1 cellular context compared by ENCODE assay signal in the genomic region with DNA sequence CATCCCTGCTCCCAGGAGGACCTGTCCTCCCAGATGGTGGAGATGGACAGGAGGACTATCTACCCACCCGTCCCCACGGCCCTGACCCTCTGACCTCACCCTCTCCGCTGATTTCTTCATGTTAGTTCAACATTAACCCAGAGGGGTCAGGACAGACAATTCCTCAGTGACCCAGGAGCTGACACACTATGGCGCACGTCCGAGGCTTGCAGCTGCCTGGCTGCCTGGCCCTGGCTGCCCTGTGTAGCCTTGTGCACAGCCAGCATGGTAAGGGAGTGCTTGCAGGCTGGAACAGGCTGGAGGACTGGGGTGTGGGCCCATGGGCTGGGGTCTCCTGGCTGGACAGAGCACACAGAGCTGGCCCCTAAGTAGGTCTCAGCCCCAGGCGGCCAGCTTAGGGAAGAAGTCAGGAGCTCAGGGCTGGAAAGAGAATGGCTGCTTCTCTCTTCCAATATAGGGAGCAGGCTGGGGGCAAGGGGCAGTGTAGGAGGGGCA.
TF ChIP-seq lines count a peak whose summit lies in the region.

A gene (plus strand): TSS at position 166 of the 495 bp plus-strand sequence. CDS start 23 bp downstream, at position 189.

TF ChIP-seq in HepG2, 621 proteins besides CTCF, POLR2A, EP300 and RAD21 (continued from another document and continues in another):
- TF ChIP-seq, protein P1, sequence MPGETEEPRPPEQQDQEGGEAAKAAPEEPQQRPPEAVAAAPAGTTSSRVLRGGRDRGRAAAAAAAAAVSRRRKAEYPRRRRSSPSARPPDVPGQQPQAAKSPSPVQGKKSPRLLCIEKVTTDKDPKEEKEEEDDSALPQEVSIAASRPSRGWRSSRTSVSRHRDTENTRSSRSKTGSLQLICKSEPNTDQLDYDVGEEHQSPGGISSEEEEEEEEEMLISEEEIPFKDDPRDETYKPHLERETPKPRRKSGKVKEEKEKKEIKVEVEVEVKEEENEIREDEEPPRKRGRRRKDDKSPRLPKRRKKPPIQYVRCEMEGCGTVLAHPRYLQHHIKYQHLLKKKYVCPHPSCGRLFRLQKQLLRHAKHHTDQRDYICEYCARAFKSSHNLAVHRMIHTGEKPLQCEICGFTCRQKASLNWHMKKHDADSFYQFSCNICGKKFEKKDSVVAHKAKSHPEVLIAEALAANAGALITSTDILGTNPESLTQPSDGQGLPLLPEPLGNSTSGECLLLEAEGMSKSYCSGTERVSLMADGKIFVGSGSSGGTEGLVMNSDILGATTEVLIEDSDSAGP (CRISPR knock-in tag; IDR thresholded peaks at IDR 0.05; ENCODE audit: borderline replicate concordance), result no peak
- TF ChIP-seq NFYC (CRISPR knock-in tag; IDR thresholded peaks at IDR 0.05) (peak; percentile 33; the same call in 1 of the 2 replicates), ZKSCAN5 (CRISPR knock-in tag; IDR thresholded peaks at IDR 0.05) (peak; percentile 66), ZNF496 (CRISPR knock-in tag; IDR thresholded peaks at IDR 0.05; ENCODE audit: insufficient replicate concordance) (no peak), SIX4 (CRISPR knock-in tag; IDR thresholded peaks at IDR 0.05) (peak; percentile 70), NR2F2 (IDR thresholded peaks at IDR 0.05; ENCODE audit: borderline replicate concordance, low read depth) (peak; percentile 98), ASH2L (IDR thresholded peaks at IDR 0.05; ENCODE audit: insufficient read length, low read depth, low read length) (peak; percentile 11), PHB2 (IDR thresholded peaks at IDR 0.05; ENCODE audit: partially characterized antibody) (no peak), ZNF709 (CRISPR knock-in tag; IDR thresholded peaks at IDR 0.05) (no peak; the same call in 1 of the 2 replicates), HOXA9 (CRISPR knock-in tag; IDR thresholded peaks at IDR 0.05; ENCODE audit: borderline replicate concordance) (no peak), FOSL1 (CRISPR knock-in tag; IDR thresholded peaks at IDR 0.05; ENCODE audit: borderline replicate concordance) (no peak), NFRKB (IDR thresholded peaks at IDR 0.05) (no peak), NFE2L2 (IDR thresholded peaks at IDR 0.05; ENCODE audit: low read length) (no peak), AGO1 (IDR thresholded peaks at IDR 0.05; ENCODE audit: low read depth, low read length, poor library complexity, severe bottlenecking) (no peak), ISX (CRISPR knock-in tag; conservative IDR thresholded peaks at IDR 0.05) (no peak; the same call in 1 of the 2 replicates), ZNF644 (CRISPR knock-in tag; IDR thresholded peaks at IDR 0.05; ENCODE audit: low read depth) (0 out of 2 replicates have a peak, but pooled peaks have one; percentile 51), ZNF296 (CRISPR knock-in tag; conservative IDR thresholded peaks at IDR 0.05) (peak; percentile 84; the same call in 1 of the 2 replicates), RXRA (CRISPR knock-in tag; IDR thresholded peaks at IDR 0.05) (peak; percentile 95), ZNF703 (CRISPR knock-in tag; IDR thresholded peaks at IDR 0.05; ENCODE audit: borderline replicate concordance) (no peak), ZNF614 (CRISPR knock-in tag; IDR thresholded peaks at IDR 0.05; ENCODE audit: borderline replicate concordance) (peak; percentile 84; the same call in 1 of the 2 replicates), MAF1 (CRISPR knock-in tag; IDR thresholded peaks at IDR 0.05; ENCODE audit: borderline replicate concordance) (peak; percentile 32; the same call in 1 of the 2 replicates), SAP130 (CRISPR knock-in tag; IDR thresholded peaks at IDR 0.05; ENCODE audit: low read depth) (peak; percentile 95), ARNT2 (CRISPR knock-in tag; IDR thresholded peaks at IDR 0.05; ENCODE audit: low read depth) (no peak; the same call in 1 of the 2 replicates), ZBTB3 (CRISPR knock-in tag; IDR thresholded peaks at IDR 0.05; ENCODE audit: borderline replicate concordance, low read depth) (no peak), ZNF329 (CRISPR knock-in tag; IDR thresholded peaks at IDR 0.05; ENCODE audit: low read depth) (no peak), ATF1 (CRISPR knock-in tag; IDR thresholded peaks at IDR 0.05) (no peak), NBN (conservative IDR thresholded peaks at IDR 0.05) (no peak), ELF4 (CRISPR knock-in tag; IDR thresholded peaks at IDR 0.05; ENCODE audit: borderline replicate concordance) (no peak), ZNF17 (CRISPR knock-in tag; IDR thresholded peaks at IDR 0.05) (no peak), SOX13 (IDR thresholded peaks at IDR 0.05) (peak; percentile 66; the same call in 1 of the 2 replicates), SOX13 (CRISPR knock-in tag; conservative IDR thresholded peaks at IDR 0.05 in 1 of 2, IDR thresholded peaks at IDR 0.05 in 1 of 2) (peak in 1 of 2 experiments; percentile 98; a peak in 2 of 4 replicates), ZNF317 (CRISPR knock-in tag; IDR thresholded peaks at IDR 0.05) (0 out of 2 replicates have a peak, but pooled peaks have one; percentile 43), ZSCAN12 (CRISPR knock-in tag; IDR thresholded peaks at IDR 0.05) (no peak)
- TF ChIP-seq, protein P2, sequence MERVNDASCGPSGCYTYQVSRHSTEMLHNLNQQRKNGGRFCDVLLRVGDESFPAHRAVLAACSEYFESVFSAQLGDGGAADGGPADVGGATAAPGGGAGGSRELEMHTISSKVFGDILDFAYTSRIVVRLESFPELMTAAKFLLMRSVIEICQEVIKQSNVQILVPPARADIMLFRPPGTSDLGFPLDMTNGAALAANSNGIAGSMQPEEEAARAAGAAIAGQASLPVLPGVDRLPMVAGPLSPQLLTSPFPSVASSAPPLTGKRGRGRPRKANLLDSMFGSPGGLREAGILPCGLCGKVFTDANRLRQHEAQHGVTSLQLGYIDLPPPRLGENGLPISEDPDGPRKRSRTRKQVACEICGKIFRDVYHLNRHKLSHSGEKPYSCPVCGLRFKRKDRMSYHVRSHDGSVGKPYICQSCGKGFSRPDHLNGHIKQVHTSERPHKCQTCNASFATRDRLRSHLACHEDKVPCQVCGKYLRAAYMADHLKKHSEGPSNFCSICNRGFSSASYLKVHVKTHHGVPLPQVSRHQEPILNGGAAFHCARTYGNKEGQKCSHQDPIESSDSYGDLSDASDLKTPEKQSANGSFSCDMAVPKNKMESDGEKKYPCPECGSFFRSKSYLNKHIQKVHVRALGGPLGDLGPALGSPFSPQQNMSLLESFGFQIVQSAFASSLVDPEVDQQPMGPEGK (CRISPR knock-in tag; IDR thresholded peaks at IDR 0.05), result peak; percentile 86
- TF ChIP-seq, protein P3, sequence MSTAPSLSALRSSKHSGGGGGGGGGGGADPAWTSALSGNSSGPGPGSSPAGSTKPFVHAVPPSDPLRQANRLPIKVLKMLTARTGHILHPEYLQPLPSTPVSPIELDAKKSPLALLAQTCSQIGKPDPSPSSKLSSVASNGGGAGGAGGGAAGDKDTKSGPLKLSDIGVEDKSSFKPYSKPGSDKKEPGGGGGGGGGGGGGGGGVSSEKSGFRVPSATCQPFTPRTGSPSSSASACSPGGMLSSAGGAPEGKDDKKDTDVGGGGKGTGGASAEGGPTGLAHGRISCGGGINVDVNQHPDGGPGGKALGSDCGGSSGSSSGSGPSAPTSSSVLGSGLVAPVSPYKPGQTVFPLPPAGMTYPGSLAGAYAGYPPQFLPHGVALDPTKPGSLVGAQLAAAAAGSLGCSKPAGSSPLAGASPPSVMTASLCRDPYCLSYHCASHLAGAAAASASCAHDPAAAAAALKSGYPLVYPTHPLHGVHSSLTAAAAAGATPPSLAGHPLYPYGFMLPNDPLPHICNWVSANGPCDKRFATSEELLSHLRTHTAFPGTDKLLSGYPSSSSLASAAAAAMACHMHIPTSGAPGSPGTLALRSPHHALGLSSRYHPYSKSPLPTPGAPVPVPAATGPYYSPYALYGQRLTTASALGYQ (CRISPR knock-in tag; IDR thresholded peaks at IDR 0.05), result peak; percentile 84
- TF ChIP-seq, protein P4, sequence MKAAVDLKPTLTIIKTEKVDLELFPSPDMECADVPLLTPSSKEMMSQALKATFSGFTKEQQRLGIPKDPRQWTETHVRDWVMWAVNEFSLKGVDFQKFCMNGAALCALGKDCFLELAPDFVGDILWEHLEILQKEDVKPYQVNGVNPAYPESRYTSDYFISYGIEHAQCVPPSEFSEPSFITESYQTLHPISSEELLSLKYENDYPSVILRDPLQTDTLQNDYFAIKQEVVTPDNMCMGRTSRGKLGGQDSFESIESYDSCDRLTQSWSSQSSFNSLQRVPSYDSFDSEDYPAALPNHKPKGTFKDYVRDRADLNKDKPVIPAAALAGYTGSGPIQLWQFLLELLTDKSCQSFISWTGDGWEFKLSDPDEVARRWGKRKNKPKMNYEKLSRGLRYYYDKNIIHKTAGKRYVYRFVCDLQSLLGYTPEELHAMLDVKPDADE (CRISPR knock-in tag; IDR thresholded peaks at IDR 0.05), result no peak; the same call in 1 of the 2 replicates
- TF ChIP-seq, protein P5, sequence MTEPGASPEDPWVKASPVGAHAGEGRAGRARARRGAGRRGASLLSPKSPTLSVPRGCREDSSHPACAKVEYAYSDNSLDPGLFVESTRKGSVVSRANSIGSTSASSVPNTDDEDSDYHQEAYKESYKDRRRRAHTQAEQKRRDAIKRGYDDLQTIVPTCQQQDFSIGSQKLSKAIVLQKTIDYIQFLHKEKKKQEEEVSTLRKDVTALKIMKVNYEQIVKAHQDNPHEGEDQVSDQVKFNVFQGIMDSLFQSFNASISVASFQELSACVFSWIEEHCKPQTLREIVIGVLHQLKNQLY (CRISPR knock-in tag; IDR thresholded peaks at IDR 0.05), result peak; percentile 66; the same call in 1 of the 2 replicates
- TF ChIP-seq, protein P6, sequence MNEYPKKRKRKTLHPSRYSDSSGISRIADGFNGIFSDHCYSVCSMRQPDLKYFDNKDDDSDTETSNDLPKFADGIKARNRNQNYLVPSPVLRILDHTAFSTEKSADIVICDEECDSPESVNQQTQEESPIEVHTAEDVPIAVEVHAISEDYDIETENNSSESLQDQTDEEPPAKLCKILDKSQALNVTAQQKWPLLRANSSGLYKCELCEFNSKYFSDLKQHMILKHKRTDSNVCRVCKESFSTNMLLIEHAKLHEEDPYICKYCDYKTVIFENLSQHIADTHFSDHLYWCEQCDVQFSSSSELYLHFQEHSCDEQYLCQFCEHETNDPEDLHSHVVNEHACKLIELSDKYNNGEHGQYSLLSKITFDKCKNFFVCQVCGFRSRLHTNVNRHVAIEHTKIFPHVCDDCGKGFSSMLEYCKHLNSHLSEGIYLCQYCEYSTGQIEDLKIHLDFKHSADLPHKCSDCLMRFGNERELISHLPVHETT (CRISPR knock-in tag; conservative IDR thresholded peaks at IDR 0.05), result no peak; the same call in 1 of the 2 replicates
- TF ChIP-seq, protein P7, sequence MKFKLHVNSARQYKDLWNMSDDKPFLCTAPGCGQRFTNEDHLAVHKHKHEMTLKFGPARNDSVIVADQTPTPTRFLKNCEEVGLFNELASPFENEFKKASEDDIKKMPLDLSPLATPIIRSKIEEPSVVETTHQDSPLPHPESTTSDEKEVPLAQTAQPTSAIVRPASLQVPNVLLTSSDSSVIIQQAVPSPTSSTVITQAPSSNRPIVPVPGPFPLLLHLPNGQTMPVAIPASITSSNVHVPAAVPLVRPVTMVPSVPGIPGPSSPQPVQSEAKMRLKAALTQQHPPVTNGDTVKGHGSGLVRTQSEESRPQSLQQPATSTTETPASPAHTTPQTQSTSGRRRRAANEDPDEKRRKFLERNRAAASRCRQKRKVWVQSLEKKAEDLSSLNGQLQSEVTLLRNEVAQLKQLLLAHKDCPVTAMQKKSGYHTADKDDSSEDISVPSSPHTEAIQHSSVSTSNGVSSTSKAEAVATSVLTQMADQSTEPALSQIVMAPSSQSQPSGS (CRISPR knock-in tag; IDR thresholded peaks at IDR 0.05), result peak; percentile 95
- TF ChIP-seq, protein P8, sequence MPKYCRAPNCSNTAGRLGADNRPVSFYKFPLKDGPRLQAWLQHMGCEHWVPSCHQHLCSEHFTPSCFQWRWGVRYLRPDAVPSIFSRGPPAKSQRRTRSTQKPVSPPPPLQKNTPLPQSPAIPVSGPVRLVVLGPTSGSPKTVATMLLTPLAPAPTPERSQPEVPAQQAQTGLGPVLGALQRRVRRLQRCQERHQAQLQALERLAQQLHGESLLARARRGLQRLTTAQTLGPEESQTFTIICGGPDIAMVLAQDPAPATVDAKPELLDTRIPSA (CRISPR knock-in tag; IDR thresholded peaks at IDR 0.05; ENCODE audit: borderline replicate concordance), result no peak
- TF ChIP-seq, protein P9, sequence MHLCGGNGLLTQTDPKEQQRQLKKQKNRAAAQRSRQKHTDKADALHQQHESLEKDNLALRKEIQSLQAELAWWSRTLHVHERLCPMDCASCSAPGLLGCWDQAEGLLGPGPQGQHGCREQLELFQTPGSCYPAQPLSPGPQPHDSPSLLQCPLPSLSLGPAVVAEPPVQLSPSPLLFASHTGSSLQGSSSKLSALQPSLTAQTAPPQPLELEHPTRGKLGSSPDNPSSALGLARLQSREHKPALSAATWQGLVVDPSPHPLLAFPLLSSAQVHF (CRISPR knock-in tag; IDR thresholded peaks at IDR 0.05), result no peak; the same call in 1 of the 2 replicates
- TF ChIP-seq, protein P10, sequence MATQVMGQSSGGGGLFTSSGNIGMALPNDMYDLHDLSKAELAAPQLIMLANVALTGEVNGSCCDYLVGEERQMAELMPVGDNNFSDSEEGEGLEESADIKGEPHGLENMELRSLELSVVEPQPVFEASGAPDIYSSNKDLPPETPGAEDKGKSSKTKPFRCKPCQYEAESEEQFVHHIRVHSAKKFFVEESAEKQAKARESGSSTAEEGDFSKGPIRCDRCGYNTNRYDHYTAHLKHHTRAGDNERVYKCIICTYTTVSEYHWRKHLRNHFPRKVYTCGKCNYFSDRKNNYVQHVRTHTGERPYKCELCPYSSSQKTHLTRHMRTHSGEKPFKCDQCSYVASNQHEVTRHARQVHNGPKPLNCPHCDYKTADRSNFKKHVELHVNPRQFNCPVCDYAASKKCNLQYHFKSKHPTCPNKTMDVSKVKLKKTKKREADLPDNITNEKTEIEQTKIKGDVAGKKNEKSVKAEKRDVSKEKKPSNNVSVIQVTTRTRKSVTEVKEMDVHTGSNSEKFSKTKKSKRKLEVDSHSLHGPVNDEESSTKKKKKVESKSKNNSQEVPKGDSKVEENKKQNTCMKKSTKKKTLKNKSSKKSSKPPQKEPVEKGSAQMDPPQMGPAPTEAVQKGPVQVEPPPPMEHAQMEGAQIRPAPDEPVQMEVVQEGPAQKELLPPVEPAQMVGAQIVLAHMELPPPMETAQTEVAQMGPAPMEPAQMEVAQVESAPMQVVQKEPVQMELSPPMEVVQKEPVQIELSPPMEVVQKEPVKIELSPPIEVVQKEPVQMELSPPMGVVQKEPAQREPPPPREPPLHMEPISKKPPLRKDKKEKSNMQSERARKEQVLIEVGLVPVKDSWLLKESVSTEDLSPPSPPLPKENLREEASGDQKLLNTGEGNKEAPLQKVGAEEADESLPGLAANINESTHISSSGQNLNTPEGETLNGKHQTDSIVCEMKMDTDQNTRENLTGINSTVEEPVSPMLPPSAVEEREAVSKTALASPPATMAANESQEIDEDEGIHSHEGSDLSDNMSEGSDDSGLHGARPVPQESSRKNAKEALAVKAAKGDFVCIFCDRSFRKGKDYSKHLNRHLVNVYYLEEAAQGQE (IDR thresholded peaks at IDR 0.05; ENCODE audit: borderline replicate concordance in 1 of 2, low read depth in 1 of 2, low read length in 2 of 2), result peak in 1 of 2 experiments; percentile 82; a peak in 2 of 4 replicates
- TF ChIP-seq, protein P11, sequence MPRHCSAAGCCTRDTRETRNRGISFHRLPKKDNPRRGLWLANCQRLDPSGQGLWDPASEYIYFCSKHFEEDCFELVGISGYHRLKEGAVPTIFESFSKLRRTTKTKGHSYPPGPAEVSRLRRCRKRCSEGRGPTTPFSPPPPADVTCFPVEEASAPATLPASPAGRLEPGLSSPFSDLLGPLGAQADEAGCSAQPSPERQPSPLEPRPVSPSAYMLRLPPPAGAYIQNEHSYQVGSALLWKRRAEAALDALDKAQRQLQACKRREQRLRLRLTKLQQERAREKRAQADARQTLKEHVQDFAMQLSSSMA (CRISPR knock-in tag; IDR thresholded peaks at IDR 0.05), result no peak
- TF ChIP-seq, protein P12, sequence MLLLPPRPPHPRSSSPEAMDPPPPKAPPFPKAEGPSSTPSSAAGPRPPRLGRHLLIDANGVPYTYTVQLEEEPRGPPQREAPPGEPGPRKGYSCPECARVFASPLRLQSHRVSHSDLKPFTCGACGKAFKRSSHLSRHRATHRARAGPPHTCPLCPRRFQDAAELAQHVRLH (CRISPR knock-in tag; IDR thresholded peaks at IDR 0.05; ENCODE audit: borderline replicate concordance, low read depth), result peak; percentile 41; the same call in 1 of the 2 replicates
